Comparison of ENCODE assay signal across 8 cellular contexts in genomic region chr17:78839762-78840529, GRCh38. TPM values are rescaled to one million over a fixed set of nuclear protein-coding genes. Genes with fewer than 3 reads are reported as not detected.
DNase-seq lines count a peak whose midpoint lies in the region; ATAC-seq, FAIRE-seq and TF ChIP-seq lines count a peak whose summit lies in the region.

No MANE protein-coding gene starts in this region.

- H3K27ac ChIP-seq in CD8-positive, alpha-beta T cell (ENCODE audit: low read depth, low read length), result peak overlapping the region; percentile 98
- H3K27ac ChIP-seq in WERI-Rb-1 (peak overlapping the region; percentile 88), layer of hippocampus (ENCODE audit: low read depth, low read length) (peak overlapping the region; percentile 98)

- no peaks in the 10 kb centered on the region for H3K27me3 Mint-ChIP-seq in CD8-positive, alpha-beta T cell (ENCODE audit: low read depth)

- TF ChIP-seq CTCF in CD8-positive, alpha-beta T cell (IDR thresholded peaks at IDR 0.05), result no peak
- no peak for TF ChIP-seq CTCF in WERI-Rb-1 (IDR thresholded peaks at IDR 0.05; ENCODE audit: low read depth, low read length)
- TF ChIP-seq CTCF in cardiac fibroblast (IDR thresholded peaks at IDR 0.05; ENCODE audit: low read depth, low read length), result no peak

- peak in 6 of 7 experiments; percentile 19 to 52 (median 40) for DNase-seq in CD8-positive, alpha-beta T cell
- DNase-seq in HTR-8/SVneo (ENCODE audit: insufficient read length, low spot score) (peak; percentile 28), WERI-Rb-1 (no peak), cardiac fibroblast (ENCODE audit: low read depth in 2 of 2) (peak; percentile 61 to 70), NCI-H345 (lab: John Stamatoyannopoulos, UW) (no peak)
- DNase-seq in stimulated activated CD4-positive, alpha-beta T cell treated with anti-CD3 and anti-CD28 coated beads, Interleukin-4, amount 100 ng/mL, for 48 hours (ENCODE audit: low read depth in 2 of 2), result peak; percentile 34 to 45

- H3K9me3 Mint-ChIP-seq in CD8-positive, alpha-beta T cell, result no peaks in the 10 kb centered on the region

- POLR2A ChIA-PET in CD8-positive, alpha-beta T cell (lab: Charles Lee), result interaction anchor here (1.0 to 2.0 kb wide), 5 partner anchors 19 to 60 kb away, joined by 3 to 9 read pairs (median 4); no protein-coding TSS in a partner anchor

- peak; percentile 4 for ATAC-seq in CD8-positive, alpha-beta T cell
- peak; percentile 6 for ATAC-seq in GM19467 (IDR thresholded peaks at IDR 0.05; ENCODE audit: unreplicated experiment)

- H3K27ac Mint-ChIP-seq in CD8-positive, alpha-beta T cell, result peak overlapping the region; percentile 95

- H3K9me3 ChIP-seq in CD8-positive, alpha-beta T cell (ENCODE audit: low read length), result no peaks in the 10 kb centered on the region
- no peaks in the 10 kb centered on the region for H3K9me3 ChIP-seq in WERI-Rb-1 (ENCODE audit: severe bottlenecking)

- H3K4me3 Mint-ChIP-seq in CD8-positive, alpha-beta T cell, result peak overlapping the region; percentile 99

- peaks cover 53% of the 10 kb centered on the region for H3K4me1 Mint-ChIP-seq in CD8-positive, alpha-beta T cell (ENCODE audit: low read depth)

- no peaks in the 10 kb centered on the region for H3K27me3 ChIP-seq in CD8-positive, alpha-beta T cell (ENCODE audit: insufficient read depth, low read length)
- no peaks in the 10 kb centered on the region for H3K27me3 ChIP-seq in WERI-Rb-1 (ENCODE audit: insufficient read depth, low read depth, severe bottlenecking)
- no peaks in the 10 kb centered on the region for H3K27me3 ChIP-seq in layer of hippocampus (ENCODE audit: control insufficient read depth, insufficient read depth, low read length)

- CTCF ChIA-PET in CD8-positive, alpha-beta T cell (lab: Charles Lee), result interaction anchor here (1.5 kb wide), 1 partner anchor 26 kb away, joined by 3 read pairs; no protein-coding TSS in a partner anchor

- peaks cover 28% of the 10 kb centered on the region for H3K36me3 ChIP-seq in CD8-positive, alpha-beta T cell (ENCODE audit: insufficient read depth, low read length)
- H3K36me3 ChIP-seq in WERI-Rb-1, result peaks cover 39% of the 10 kb centered on the region

- intact Hi-C loops in CD8-positive, alpha-beta T cell (cut with DNase I, micrococcal nuclease), result loop anchor here (1.0 to 10.0 kb wide), 9 partner anchors 21 to 955 kb away; partner anchors contain the start of genes CBX8 (in 1 of the 2) and CYTH1 (in 1 of the 2)

- H3K36me3 Mint-ChIP-seq in CD8-positive, alpha-beta T cell, result peaks cover 46% of the 10 kb centered on the region

- no peak for FAIRE-seq in HTR-8/SVneo (lab: Jason Lieb, UNC)

- H3K4me1 ChIP-seq in CD8-positive, alpha-beta T cell (ENCODE audit: insufficient read depth, low read length), result peaks cover 32% of the 10 kb centered on the region

- H3K4me3 ChIP-seq in CD8-positive, alpha-beta T cell (ENCODE audit: low read depth, low read length), result peak overlapping the region; percentile 62
- peak overlapping the region; percentile 78 for H3K4me3 ChIP-seq in WERI-Rb-1 (ENCODE audit: low read depth, low read length)
- H3K4me3 ChIP-seq in cardiac fibroblast (replicated peaks in 1 of 2; ENCODE audit: low read depth in 2 of 2, low read length in 2 of 2), result peak overlapping the region; percentile 77 to 84

RNA-seq across cellular contexts. Expression of gene USP36, which starts 0.7 kb away (rescaled TPM):
- 100 to 1,000 TPM; 755 to 805 TPM for total RNA-seq in CD8-positive, alpha-beta T cell

RNA-seq across cellular contexts. Expression of gene CYTH1, which starts 57.9 kb away (rescaled TPM):
- 100 to 1,000 TPM; 475 to 490 TPM for total RNA-seq in CD8-positive, alpha-beta T cell

Comparison
In these comparisons a context has a peak if more than half of its experiments do, and no peak if none do; other contexts are left out.
1. DNase-seq: peak in CD8-positive, alpha-beta T cell (6 of 7), HTR-8/SVneo (single experiment), cardiac fibroblast (2 of 2) and stimulated activated CD4-positive, alpha-beta T cell treated with anti-CD3 and anti-CD28 coated beads, Interleukin-4, amount 100 ng/mL, for 48 hours (2 of 2); none in WERI-Rb-1 (single experiment) and NCI-H345 (single experiment).
2. Peak in every context shown above with its lines, with median percentiles within 50 percentile points of each other: H3K27ac ChIP-seq and H3K4me3 ChIP-seq.